In genomic region chr7:54559401-54559800, GRCh38 we compare ENCODE assay signal across 24 cellular contexts. TPM values are rescaled to one million over a fixed set of nuclear protein-coding genes. Genes with fewer than 3 reads are reported as not detected.
"Had no signal": no experiment of that assay in that cellular context is flagged by ENCODE, and none has a peak within 500 bp of the region (broad histone marks: within the 10 kb centered on the region; RNA-seq: fewer than 3 reads in every experiment).

No MANE protein-coding gene starts in this region.

- DNase-seq: IMR-90, Karpas-422, KG1, MM.1S, NCI-H1092 treated with DMSO at 0.1 percent for 48 hours, NCI-H1436, NCI-H187, NCI-H2029, NCI-H2081 treated with DMSO at 0.1 percent for 48 hours, NCI-H2171, NCI-H226, NCI-H446, NCI-H510A, NCI-H524 treated with DMSO at 0.1 percent for 48 hours, NCI-H69, NCI-H774, Peyer's patch, Right ventricle myocardium superior, SIG-M5 had no signal

- H3K36me3 ChIP-seq: Peyer's patch, SJSA1 had no signal

- H3K4me3 ChIP-seq: Peyer's patch, SJSA1, SK-N-MC had no signal

- ATAC-seq: HepG2 had no signal

- H3K9me3 ChIP-seq: Peyer's patch, SJSA1 had no signal

- H3K27ac ChIP-seq: Peyer's patch, SJSA1, SK-N-MC had no signal

- H3K27me3 ChIP-seq: Peyer's patch, SJSA1 had no signal

- H3K4me1 ChIP-seq: Peyer's patch, SJSA1 had no signal

RNA-seq across cellular contexts. Expression of gene VSTM2A, which starts 17.2 kb away (rescaled TPM):
- total RNA-seq: HepG2, HT1080, IMR-90, Right ventricle myocardium superior, RPMI7951, SJSA1 had no signal
- polyA plus RNA-seq: HepG2, IMR-90 had no signal
